ENCODE assay signal across 8 cellular contexts in genomic region chr5:124519396-124519795, GRCh38.
DNase-seq lines count a peak whose midpoint lies in the region; ATAC-seq and TF ChIP-seq lines count a peak whose summit lies in the region.

No MANE protein-coding gene starts in this region.

- POLR2A ChIA-PET in OCI-LY7 (lab: Charles Lee), result interaction anchor here (0.5 to 1.2 kb wide), 3 partner anchors 37 to 238 kb away, joined by 3 to 5 read pairs (median 3); no protein-coding TSS in a partner anchor

- H3K79me2 ChIP-seq in OCI-LY7 (ENCODE audit: insufficient read depth, low read depth, low read length), result no peaks in the 10 kb centered on the region

- in situ Hi-C loops in HAP-1 (cut with MboI; ENCODE audit: low sequenced_read_pairs), result no loop called here

- peak overlapping the region; percentile 56 for H3K4me2 ChIP-seq in OCI-LY7 (ENCODE audit: low read length)

- TF ChIP-seq CTCF in OCI-LY7 (conservative IDR thresholded peaks at IDR 0.05; ENCODE audit: low read length), result no peak

- peak overlapping the region; percentile 23 for H3K27ac ChIP-seq in OCI-LY7 (ENCODE audit: low read depth, low read length, poor library complexity, severe bottlenecking)

- peak overlapping the region; percentile 56; the same call in 1 of the 2 replicates for H2AFZ ChIP-seq in OCI-LY7 (ENCODE audit: low read length)

- intact Hi-C loops in OCI-LY7 (cut with micrococcal nuclease; ENCODE audit: unreplicated experiment), result no loop called here

- no peaks in the 10 kb centered on the region for H4K20me1 ChIP-seq in OCI-LY7 (ENCODE audit: insufficient read depth, low read length)

- CTCF ChIA-PET in OCI-LY7 (lab: Charles Lee; ENCODE audit: unreplicated experiment), result no interaction called here

- BruUV-seq in OCI-LY7 (replicated peaks; lab: Mats Ljungman, UMichigan), result no TSS peak

- no peaks in the 10 kb centered on the region for H3K27me3 ChIP-seq in HAP-1 (ENCODE audit: low read depth)

- peak; percentile 87 for ATAC-seq in GM18499 (IDR thresholded peaks at IDR 0.05; ENCODE audit: insufficient read depth, unreplicated experiment)
- peak; percentile 85 for ATAC-seq in HG02798 (IDR thresholded peaks at IDR 0.05; ENCODE audit: poor library complexity, unreplicated experiment)

- H3K36me3 ChIP-seq in OCI-LY7 (ENCODE audit: insufficient read depth, low read length) (no peaks in the 10 kb centered on the region), HAP-1 (replicated peaks) (no peaks in the 10 kb centered on the region)

- DNase-seq in OCI-LY7 (ENCODE audit: low spot score), result peak; percentile 41
- DNase-seq in islet precursor cell, result peak; percentile 56
- DNase-seq in 8988T, result no peak
- no peak for DNase-seq in HAP-1 (ENCODE audit: low spot score in 2 of 2)
- DNase-seq in stimulated activated CD4-positive, alpha-beta T cell treated with anti-CD3 and anti-CD28 coated beads, Interleukin-2, amount 100 ng/mL, for 24 hours, result no peak
- DNase-seq in SHP77 (lab: John Stamatoyannopoulos, UW), result no peak

- H3K4me3 ChIP-seq in OCI-LY7 (ENCODE audit: low read depth, low read length, poor library complexity, severe bottlenecking) (peak overlapping the region; percentile 24), HAP-1 (no peak overlapping the region)

- H3K4me1 ChIP-seq in OCI-LY7 (ENCODE audit: insufficient read depth, low read length, poor library complexity, severe bottlenecking) (peaks cover 24% of the 10 kb centered on the region), HAP-1 (peaks cover 21% of the 10 kb centered on the region)

- no peaks in the 10 kb centered on the region for H3K9me2 ChIP-seq in OCI-LY7 (ENCODE audit: insufficient read depth, low read length)

- H3K9me3 ChIP-seq in OCI-LY7 (ENCODE audit: low read length) (no peaks in the 10 kb centered on the region), HAP-1 (no peaks in the 10 kb centered on the region)

Comparison
In these comparisons a context has a peak if more than half of its experiments do, and no peak if none do; other contexts are left out.
1. DNase-seq: peak in OCI-LY7 (single experiment) and islet precursor cell (single experiment); none in 8988T (single experiment), HAP-1 (0 of 2), stimulated activated CD4-positive, alpha-beta T cell treated with anti-CD3 and anti-CD28 coated beads, Interleukin-2, amount 100 ng/mL, for 24 hours (0 of 2) and SHP77 (0 of 2).